Comparison of ENCODE assay signal across 14 cellular contexts in genomic region chr5:1564182-1564748, GRCh38. TPM values are rescaled to one million over a fixed set of nuclear protein-coding genes. Genes with fewer than 3 reads are reported as not detected.
DNase-seq lines count a peak whose midpoint lies in the region; ATAC-seq, FAIRE-seq and TF ChIP-seq lines count a peak whose summit lies in the region.
"Had no signal": no experiment of that assay in that cellular context is flagged by ENCODE, and none has a peak within 500 bp of the region (broad histone marks: within the 10 kb centered on the region; RNA-seq: fewer than 3 reads in every experiment).

No MANE protein-coding gene starts in this region.

- ATAC-seq in K562: peak; percentile 44; the same call in 2 of the 3 replicates
- ATAC-seq in left lung: peak; percentile 85
- no peak for ATAC-seq in HG03442 (IDR thresholded peaks at IDR 0.05; ENCODE audit: unreplicated experiment)

- H3K4me2 ChIP-seq in K562 (ENCODE audit: insufficient read depth, low read length): no peak overlapping the region

- H3K4me3 ChIP-seq in ACC112 (ENCODE audit: low read depth, low read length) (no peak overlapping the region), MG63 (no peak overlapping the region), K562 (no peak overlapping the region), left lung (no peak overlapping the region)
- H3K4me3 ChIP-seq: SK-N-MC had no signal

- POLR2A ChIA-PET in K562 (lab: Yijun Ruan, JAX): interaction anchor here (0.6 kb wide), 1 partner anchor 92 kb away, joined by 3 read pairs; no protein-coding TSS in a partner anchor

- TF ChIP-seq EP300 in K562 (IDR thresholded peaks at IDR 0.05; ENCODE audit: low read length): no peak

- no peak for TF ChIP-seq RAD21 in K562 (CRISPR knock-in tag; conservative IDR thresholded peaks at IDR 0.05 in 1 of 2, IDR thresholded peaks at IDR 0.05 in 1 of 2)

- H3K9me3 ChIP-seq in MG63 (no peaks in the 10 kb centered on the region), K562 (replicated peaks; ENCODE audit: control insufficient read depth, insufficient read depth, low read depth, low read length) (0 out of 2 replicates have a peak, but pooled peaks cover 2% of the 10 kb centered on the region), left lung (no peaks in the 10 kb centered on the region)

- 4% methylated on average over 14 of the region's 14 CpGs for WGBS in K562 (ENCODE audit: insufficient coverage, low coverage, missing lambda C conversion rate)

- BruUV-seq in K562 (replicated peaks; lab: Mats Ljungman, UMichigan): no TSS peak

- H3K27me3 ChIP-seq in ACC112 (ENCODE audit: insufficient read depth, low read length) (no peaks in the 10 kb centered on the region), MG63 (no peaks in the 10 kb centered on the region), K562 (ENCODE audit: control insufficient read depth in 2 of 2, insufficient read depth in 2 of 2, low read length in 2 of 2) (peaks cover 30 to 54% of the 10 kb centered on the region in 2 experiments), left lung (no peaks in the 10 kb centered on the region)

- intact Hi-C loops in K562 (cut with micrococcal nuclease): no loop called here
- intact Hi-C loops in left lung (cut with DNase I): no loop called here

- H3K27ac ChIP-seq in ACC112 (ENCODE audit: low read depth, low read length): peak overlapping the region; percentile 40; the same call in 1 of the 2 replicates
- H3K27ac ChIP-seq in K562 (ENCODE audit: extremely low read depth, low read depth, low read length): no peak overlapping the region
- H3K27ac ChIP-seq in left lung: peak overlapping the region; percentile 68 to 77
- H3K27ac ChIP-seq: SK-N-MC had no signal

- H3K79me2 ChIP-seq in ACC112 (ENCODE audit: control insufficient read depth, insufficient read depth, low read length, unreplicated experiment) (no peaks in the 10 kb centered on the region), K562 (ENCODE audit: control insufficient read depth, insufficient read depth, low read length) (no peaks in the 10 kb centered on the region)

- H2AFZ ChIP-seq in ACC112 (ENCODE audit: low read length, unreplicated experiment) (no peak overlapping the region), K562 (ENCODE audit: low read depth, low read length) (no peak overlapping the region)

- no peaks in the 10 kb centered on the region; the same call in 1 of the 2 replicates for H4K20me1 ChIP-seq in K562 (replicated peaks; ENCODE audit: control insufficient read depth, insufficient read depth, low read length)

- H3K9me1 ChIP-seq in K562 (ENCODE audit: control insufficient read depth, insufficient read depth, low read length): no peaks in the 10 kb centered on the region

- peaks cover 48% of the 10 kb centered on the region for H3K4me1 ChIP-seq in ACC112 (ENCODE audit: control insufficient read depth, insufficient read depth, low read length, unreplicated experiment)
- peaks cover 0 to 19% of the 10 kb centered on the region in 2 experiments; a peak in 2 of 5 replicates for H3K4me1 ChIP-seq in K562 (replicated peaks in 1 of 2; ENCODE audit: control insufficient read depth in 2 of 2, insufficient read depth in 2 of 2, low read length in 2 of 2)
- H3K4me1 ChIP-seq in left lung: peaks cover 11 to 45% of the 10 kb centered on the region in 2 donors

- no peak for TF ChIP-seq POLR2A in K562 (conservative IDR thresholded peaks at IDR 0.05)

- no peak for FAIRE-seq in K562 (lab: Jason Lieb, UNC)
- FAIRE-seq: GM18507 had no signal

- TF ChIP-seq CTCF in K562 (IDR thresholded peaks at IDR 0.05 in 2 of 3, conservative IDR thresholded peaks at IDR 0.05 in 1 of 3; ENCODE audit: insufficient read depth in 2 of 3, low read depth in 1 of 3, low read length in 3 of 3): no peak
- TF ChIP-seq CTCF in left lung (IDR thresholded peaks at IDR 0.05): no peak

- H3K9ac ChIP-seq in K562 (ENCODE audit: insufficient read depth in 1 of 2, low read depth in 2 of 2, low read length in 2 of 2): no peak overlapping the region

- DNase-seq in MG63: peak; percentile 98
- DNase-seq in K562 (ENCODE audit: extremely low read depth in 1 of 4, low spot score in 3 of 4): peak in 3 of 4 experiments; percentile 6 to 33 (median 13)
- peak; percentile 88 to 90 for DNase-seq in left lung
- no peak for DNase-seq in NCI-H2029 treated with DMSO at 0.1 percent for 48 hours (lab: John Stamatoyannopoulos, UW)
- no peak for DNase-seq in NK-92 (lab: John Stamatoyannopoulos, UW; ENCODE audit: unreplicated experiment)
- no peak for DNase-seq in activated CD8-positive, alpha-beta memory T cell treated with anti-CD3 and anti-CD28 coated beads, Interleukin-2, amount 50 U/mL, for 4 hours
- DNase-seq: endodermal cell; Karpas-422; midbrain; stimulated activated CD4-positive, alpha-beta T cell treated with anti-CD3 and anti-CD28 coated beads, Interleukin-4, amount 100 ng/mL, for 1 hour had no signal

- H3K36me3 ChIP-seq in ACC112 (ENCODE audit: insufficient read depth, low read length): no peaks in the 10 kb centered on the region
- no peaks in the 10 kb centered on the region; the same call in none of the 2 replicates for H3K36me3 ChIP-seq in MG63
- no peaks in the 10 kb centered on the region for H3K36me3 ChIP-seq in K562 (ENCODE audit: control insufficient read depth, insufficient read depth, low read length)
- H3K36me3 ChIP-seq in left lung: no peaks in the 10 kb centered on the region

- in situ Hi-C loops in K562 (cut with MboI): no loop called here

- CTCF ChIA-PET in K562 (lab: Yijun Ruan, JAX; ENCODE audit: low intra/inter-chr PET ratio): no interaction called here

TF ChIP-seq in K562, 482 proteins besides CTCF, POLR2A, EP300 and RAD21 (continues in another document):
- no peak for TF ChIP-seq ZNF551 (CRISPR knock-in tag; IDR thresholded peaks at IDR 0.05)
- TF ChIP-seq L3MBTL2 (IDR thresholded peaks at IDR 0.05): peak; percentile 24; the same call in 1 of the 2 replicates
- peak; percentile 63; the same call in 1 of the 2 replicates for TF ChIP-seq SPI1 (IDR thresholded peaks at IDR 0.05; ENCODE audit: borderline replicate concordance, low read depth, low read length)
- TF ChIP-seq FOSL1 (tag; conservative IDR thresholded peaks at IDR 0.05): peak; percentile 81
- 0 out of 2 replicates have a peak, but pooled peaks have one; percentile 11 for TF ChIP-seq ATF7 (IDR thresholded peaks at IDR 0.05)
- peak; percentile 45 for TF ChIP-seq NFE2 (IDR thresholded peaks at IDR 0.05; ENCODE audit: low read depth)
- TF ChIP-seq YBX1 (IDR thresholded peaks at IDR 0.05): no peak
- no peak for TF ChIP-seq ATF6 (CRISPR knock-in tag; IDR thresholded peaks at IDR 0.05)
- no peak for TF ChIP-seq NR2C2 (CRISPR knock-in tag; IDR thresholded peaks at IDR 0.05)
- 0 out of 2 replicates have a peak, but pooled peaks have one; percentile 14 for TF ChIP-seq NR2C2 (tag; IDR thresholded peaks at IDR 0.05)
- TF ChIP-seq MEIS2 (IDR thresholded peaks at IDR 0.05; ENCODE audit: partially characterized antibody): peak; percentile 2
- TF ChIP-seq MAFK (IDR thresholded peaks at IDR 0.05; ENCODE audit: low read length): peak; percentile 43; the same call in 1 of the 2 replicates
- no peak for TF ChIP-seq ZNF668 (CRISPR knock-in tag; IDR thresholded peaks at IDR 0.05)
- TF ChIP-seq SRSF1 (IDR thresholded peaks at IDR 0.05; ENCODE audit: low read depth, low read length): no peak
- TF ChIP-seq ZNF830 (CRISPR knock-in tag; IDR thresholded peaks at IDR 0.05): no peak

RNA-seq across cellular contexts. Expression of gene LPCAT1, which starts 40.5 kb away (rescaled TPM):
- 130 and 166 TPM in 2 replicates for total RNA-seq in MG63 (2014; rRNA removed; shearing (Covaris generic); ENCODE audit: low replicate concordance)
- total RNA-seq in K562 (2011; cell fraction: chromatin; rRNA removed; ENCODE audit: low replicate concordance): 26.9 and 48.0 TPM in 2 replicates
- 30.5 and 38.2 TPM in 2 replicates for total RNA-seq in K562 (2011; cell fraction: nucleolus; rRNA removed)
- 24.9 and 32.4 TPM in 2 replicates for total RNA-seq in K562 (2011; cell fraction: nucleoplasm; rRNA removed)
- 13.6 and 13.9 TPM in 2 replicates for total RNA-seq in K562 (2014; rRNA removed)
- total RNA-seq in K562 (2014; rRNA removed; fragmentation: Illumina TruSeq; extraction: Trizol): 9.2 and 11.1 TPM in 2 replicates
- 15.5 and 18.4 TPM in 2 replicates for total RNA-seq in K562 (2015; rRNA removed; fragmentation: Illumina TruSeq; extraction: Trizol)
- 18.4 and 20.8 TPM in 2 replicates for total RNA-seq in K562 (2021)
- polyA plus RNA-seq in K562 (2011; rRNA removed): 17.0 and 20.6 TPM in 2 replicates
- 14.5 and 16.7 TPM in 2 replicates for polyA plus RNA-seq in K562 (2011; cell fraction: cytosol; rRNA removed)
- 32.2 and 34.4 TPM in 2 replicates for polyA plus RNA-seq in K562 (2011; cell fraction: nucleus; rRNA removed)
- polyA plus RNA-seq in K562 (2012): 10.5 and 12.5 TPM in 2 replicates
- polyA plus RNA-seq in K562 (2014; fragmentation: Illumina TruSeq; extraction: Trizol): 15.2 TPM in 2 replicates
- under 1 TPM; 0.14 to 0.53 TPM for polyA plus RNA-seq in K562 (2014; fragmentation: Nextera tagmentation; extraction: Ambion mirVana)
- polyA plus RNA-seq in K562 (2014; rRNA removed): 13.1 and 14.9 TPM in 2 replicates
- 10.9 and 14.5 TPM in 2 replicates for polyA minus RNA-seq in K562 (2011; rRNA and poly(A)+ RNA removed)
- 13.2 and 14.3 TPM in 2 replicates for polyA minus RNA-seq in K562 (2011; cell fraction: cytosol; rRNA and poly(A)+ RNA removed)
- polyA minus RNA-seq in K562 (2011; cell fraction: nucleus; rRNA and poly(A)+ RNA removed): 9.4 and 24.4 TPM in 2 replicates
- 100 to 1,000 TPM; 458 to 751 TPM for total RNA-seq in left lung

Comparison
In these comparisons a context has a peak if more than half of its experiments do, and no peak if none do; other contexts are left out.
1. DNase-seq: peak in MG63 (single experiment), K562 (3 of 4) and left lung (2 of 2); none in NCI-H2029 treated with DMSO at 0.1 percent for 48 hours (single experiment), NK-92 (single experiment) and activated CD8-positive, alpha-beta memory T cell treated with anti-CD3 and anti-CD28 coated beads, Interleukin-2, amount 50 U/mL, for 4 hours (single experiment).